12 cellular contexts compared by ENCODE assay signal in genomic region chr2:188811522-188811921, GRCh38.
A peak's percentile ranks its signal among the peaks of the same experiment; 100 is the strongest.
DNase-seq lines count a peak whose midpoint lies in the region; ATAC-seq and TF ChIP-seq lines count a peak whose summit lies in the region.
"Had no signal": no experiment of that assay in that cellular context is flagged by ENCODE, and none has a peak within 500 bp of the region (broad histone marks: within the 10 kb centered on the region; RNA-seq: fewer than 3 reads in every experiment).

No MANE protein-coding gene starts in this region.

- H3K36me3 Mint-ChIP-seq in activated CD8-positive, alpha-beta memory T cell treated with anti-CD3 and anti-CD28 coated beads, Interleukin-2, amount 10 ng/mL, durations not matched to agents 7 days and 5 days, result no peaks in the 10 kb centered on the region

- no peaks in the 10 kb centered on the region for H3K36me3 ChIP-seq in thoracic aorta

- TF ChIP-seq CTCF in astrocyte of the spinal cord (IDR thresholded peaks at IDR 0.05; ENCODE audit: low read depth, low read length), result no peak
- no peak for TF ChIP-seq CTCF in thoracic aorta (IDR thresholded peaks at IDR 0.05)

- no peaks in the 10 kb centered on the region for H3K9me3 ChIP-seq in thoracic aorta

- no peaks in the 10 kb centered on the region for H3K9me3 Mint-ChIP-seq in activated CD8-positive, alpha-beta memory T cell treated with anti-CD3 and anti-CD28 coated beads, Interleukin-2, amount 10 ng/mL, durations not matched to agents 7 days and 5 days (ENCODE audit: low read depth)
- H3K9me3 Mint-ChIP-seq: activated T-helper 2 cell treated with anti-CD3 and anti-CD28 coated beads, Interferon-gamma antibody, Interleukin-2, Interleukin-4, amounts not matched to agents 10 μg/mL and 5 μg/mL and 100 μg/mL, durations not matched to agents 14 hours and 24 hours and 36 hours had no signal

- H3K4me1 ChIP-seq in thoracic aorta (ENCODE audit: control insufficient read depth in 1 of 2, low read depth in 2 of 2), result peaks cover 9 to 27% of the 10 kb centered on the region in 2 donors

- peak; percentile 77 for ATAC-seq in left ventricle myocardium superior
- ATAC-seq in thoracic aorta (ENCODE audit: insufficient number of reproducible peaks, low FRiP score, low read depth), result peak; percentile 85
- ATAC-seq in GM21717 (IDR thresholded peaks at IDR 0.05; ENCODE audit: unreplicated experiment), result no peak
- no peak for ATAC-seq in activated CD8-positive, alpha-beta memory T cell treated with anti-CD3 and anti-CD28 coated beads, Interleukin-2, amount 10 ng/mL, durations not matched to agents 7 days and 5 days

- no peaks in the 10 kb centered on the region for H3K27me3 Mint-ChIP-seq in activated CD8-positive, alpha-beta memory T cell treated with anti-CD3 and anti-CD28 coated beads, Interleukin-2, amount 10 ng/mL, durations not matched to agents 7 days and 5 days

- H3K27me3 ChIP-seq in thoracic aorta (replicated peaks; ENCODE audit: insufficient read depth), result no peaks in the 10 kb centered on the region

- CTCF ChIA-PET in activated CD8-positive, alpha-beta memory T cell treated with anti-CD3 and anti-CD28 coated beads, Interleukin-2, amount 10 ng/mL, durations not matched to agents 7 days and 5 days (lab: Charles Lee), result no interaction called here

- in situ Hi-C loops in astrocyte of the spinal cord (cut with HindIII; ENCODE audit: low sequenced_read_pairs), result no loop called here

- intact Hi-C loops in left ventricle myocardium superior (cut with micrococcal nuclease), result no loop called here

- peak; percentile 19 for DNase-seq in HT1080 (ENCODE audit: low read depth)
- DNase-seq in astrocyte of the spinal cord (ENCODE audit: low read depth, low spot score), result peak; percentile 77
- no peak for DNase-seq in left ventricle myocardium superior
- DNase-seq in thoracic aorta (ENCODE audit: low spot score), result no peak
- DNase-seq in activated CD8-positive, alpha-beta memory T cell treated with anti-CD3 and anti-CD28 coated beads, Interleukin-2, amount 10 ng/mL, durations not matched to agents 7 days and 5 days, result no peak
- no peak for DNase-seq in NCI-H187 (lab: John Stamatoyannopoulos, UW)
- DNase-seq: central memory CD4-positive, alpha-beta T cell; erythroblast; Karpas-422; retina had no signal

- peak overlapping the region; percentile 64 to 80 for H3K27ac ChIP-seq in thoracic aorta

- H3K4me3 ChIP-seq in astrocyte of the spinal cord (ENCODE audit: low read depth, low read length), result no peak overlapping the region
- H3K4me3 ChIP-seq in thoracic aorta, result no peak overlapping the region

- no peak overlapping the region for H3K27ac Mint-ChIP-seq in activated CD8-positive, alpha-beta memory T cell treated with anti-CD3 and anti-CD28 coated beads, Interleukin-2, amount 10 ng/mL, durations not matched to agents 7 days and 5 days
- H3K27ac Mint-ChIP-seq: activated T-helper 2 cell treated with anti-CD3 and anti-CD28 coated beads, Interferon-gamma antibody, Interleukin-2, Interleukin-4, amounts not matched to agents 10 μg/mL and 5 μg/mL and 100 μg/mL, durations not matched to agents 14 hours and 24 hours and 36 hours had no signal

- no peak overlapping the region for H3K4me3 Mint-ChIP-seq in activated CD8-positive, alpha-beta memory T cell treated with anti-CD3 and anti-CD28 coated beads, Interleukin-2, amount 10 ng/mL, durations not matched to agents 7 days and 5 days

- no peaks in the 10 kb centered on the region for H3K4me1 Mint-ChIP-seq in activated CD8-positive, alpha-beta memory T cell treated with anti-CD3 and anti-CD28 coated beads, Interleukin-2, amount 10 ng/mL, durations not matched to agents 7 days and 5 days

Comparison
In these comparisons a context has a peak if more than half of its experiments do, and no peak if none do; other contexts are left out.
1. DNase-seq: peak in HT1080 (single experiment) and astrocyte of the spinal cord (single experiment); none in left ventricle myocardium superior (single experiment), thoracic aorta (single experiment), activated CD8-positive, alpha-beta memory T cell treated with anti-CD3 and anti-CD28 coated beads, Interleukin-2, amount 10 ng/mL, durations not matched to agents 7 days and 5 days (single experiment) and NCI-H187 (0 of 2).
2. ATAC-seq: peak in left ventricle myocardium superior (single experiment) and thoracic aorta (single experiment); none in GM21717 (single experiment) and activated CD8-positive, alpha-beta memory T cell treated with anti-CD3 and anti-CD28 coated beads, Interleukin-2, amount 10 ng/mL, durations not matched to agents 7 days and 5 days (single experiment).